ENCODE assay signal across 20 cellular contexts in the genomic region with DNA sequence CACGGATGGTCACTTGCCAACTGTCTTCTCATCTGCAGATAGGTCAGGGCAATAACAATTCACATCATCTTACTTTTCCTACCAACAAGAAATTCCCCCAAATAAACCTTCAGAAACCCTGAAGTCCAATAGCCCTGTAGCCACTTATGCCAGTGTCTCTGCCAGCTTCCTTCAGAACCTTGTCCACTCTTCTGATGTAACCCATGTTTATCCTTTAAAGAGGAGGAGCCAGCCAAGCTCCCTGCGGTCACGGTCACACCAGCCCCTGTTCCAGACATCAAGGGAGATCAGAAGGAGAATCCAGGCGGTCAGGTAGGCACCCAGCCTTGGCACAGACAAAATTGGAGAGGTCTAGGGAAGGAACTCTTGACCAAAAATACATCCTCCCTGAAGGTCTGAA.
"Had no signal": no experiment of that assay in that cellular context is flagged by ENCODE, and none has a peak within 500 bp of the region (broad histone marks: within the 10 kb centered on the region; RNA-seq: fewer than 3 reads in every experiment).

No MANE protein-coding gene starts in this region.

- H3K27me3 Mint-ChIP-seq: natural killer cell treated with Interleukin-12 subunit alpha and Interleukin-12 subunit beta and Interleukin-15 and Interleukin-18, amount 100 ng/mL, for 72 hours; progenitor cell of endocrine pancreas had no signal

- H3K9me3 Mint-ChIP-seq: immature natural killer cell; natural killer cell treated with Interleukin-12 subunit alpha and Interleukin-12 subunit beta and Interleukin-15 and Interleukin-18, amount 100 ng/mL, for 72 hours; neural progenitor cell had no signal

- DNase-seq: dermis blood vessel endothelial cell; effector memory CD4-positive, alpha-beta T cell; foreskin keratinocyte; hypothalamus; immature natural killer cell; islet precursor cell; kidney glomerular epithelial cell; left colon; left ventricle myocardium superior; lower lobe of right lung; stimulated activated CD4-positive, alpha-beta T cell treated with anti-CD3 and anti-CD28 coated beads, Interleukin-12 subunit alpha, Interleukin-12 subunit beta, amount 100 ng/mL, for 4 hours; stimulated activated CD4-positive, alpha-beta T cell treated with anti-CD3 and anti-CD28 coated beads, Interleukin-1b, Interleukin-23, amount 100 ng/mL, for 48 hours; stimulated activated CD4-positive, alpha-beta T cell treated with anti-CD3 and anti-CD28 coated beads, Interleukin-4, amount 100 ng/mL, for 1 hour; stimulated activated CD8-positive, alpha-beta memory T cell treated with anti-CD3 and anti-CD28 coated beads, Interleukin-4, amount 100 ng/mL, for 48 hours; stimulated activated naive CD4-positive, alpha-beta T cell treated with Interleukin-2 at 50 U/mL for 16 hours; upper lobe of left lung had no signal

- H3K27ac Mint-ChIP-seq: immature natural killer cell; natural killer cell treated with Interleukin-12 subunit alpha and Interleukin-12 subunit beta and Interleukin-15 and Interleukin-18, amount 100 ng/mL, for 72 hours; neural progenitor cell; progenitor cell of endocrine pancreas had no signal

- H3K4me3 Mint-ChIP-seq: immature natural killer cell; natural killer cell treated with Interleukin-12 subunit alpha and Interleukin-12 subunit beta and Interleukin-15 and Interleukin-18, amount 100 ng/mL, for 72 hours; neural progenitor cell had no signal

- ATAC-seq: foreskin keratinocyte; left colon; left ventricle myocardium superior; lower lobe of right lung; natural killer cell treated with Interleukin-12 subunit alpha and Interleukin-12 subunit beta and Interleukin-15 and Interleukin-18, amount 100 ng/mL, for 72 hours; sciatic nerve had no signal

- H3K36me3 Mint-ChIP-seq: natural killer cell treated with Interleukin-12 subunit alpha and Interleukin-12 subunit beta and Interleukin-15 and Interleukin-18, amount 100 ng/mL, for 72 hours; neural progenitor cell had no signal

- H3K4me1 Mint-ChIP-seq: immature natural killer cell, neural progenitor cell had no signal
